In the genomic region with DNA sequence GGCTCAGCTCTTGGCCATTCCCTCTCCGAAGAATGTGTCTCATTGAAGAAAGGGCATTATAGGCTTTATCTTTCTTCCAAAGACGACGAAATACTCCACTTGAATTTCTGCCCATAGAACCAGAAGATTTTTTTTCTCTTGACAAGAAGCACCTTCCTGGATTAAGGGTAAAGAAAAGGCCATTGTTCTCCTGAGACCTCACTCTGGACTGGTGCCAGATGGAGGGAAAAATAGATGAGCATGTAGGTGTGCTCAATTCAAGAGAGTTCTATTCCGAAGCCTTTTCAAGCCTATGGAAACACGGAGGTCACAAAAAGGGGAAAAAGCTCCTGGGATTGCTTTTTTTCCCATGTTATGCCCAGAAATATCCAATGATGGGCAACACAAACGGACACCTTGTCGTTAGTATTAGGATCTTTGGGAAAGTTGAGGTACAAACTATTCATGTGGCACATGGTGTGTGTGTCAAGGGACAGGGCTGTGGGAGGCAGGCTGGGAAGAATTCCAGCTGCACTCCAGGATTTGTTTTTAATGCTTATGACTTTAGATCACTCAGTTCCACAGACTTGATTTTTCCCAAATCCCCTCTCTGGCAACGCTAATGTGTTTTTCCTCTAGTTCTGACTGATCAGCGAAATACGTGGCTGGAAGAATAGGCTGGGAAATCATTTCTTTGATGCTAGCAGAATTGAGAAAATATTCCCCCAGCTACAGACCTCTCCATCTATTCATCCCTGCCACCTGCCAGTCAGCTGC, we compare ENCODE assay signal across 11 cellular contexts.
DNase-seq lines count a peak whose midpoint lies in the region; ATAC-seq and TF ChIP-seq lines count a peak whose summit lies in the region.
"Had no signal": no experiment of that assay in that cellular context is flagged by ENCODE, and none has a peak within 500 bp of the region (broad histone marks: within the 10 kb centered on the region; RNA-seq: fewer than 3 reads in every experiment).

No MANE protein-coding gene starts in this region.

- H3F3A ChIP-seq in smooth muscle cell (ENCODE audit: low read depth): no peaks in the 10 kb centered on the region

- H3K4me3 ChIP-seq in esophagus muscularis mucosa (no peak overlapping the region), smooth muscle cell (no peak overlapping the region)

- no peak overlapping the region for H2AFZ ChIP-seq in smooth muscle cell (ENCODE audit: low read depth)
- H2AFZ ChIP-seq: parathyroid adenoma had no signal

- TF ChIP-seq POLR2A in esophagus muscularis mucosa (IDR thresholded peaks at IDR 0.05; ENCODE audit: low read depth): no peak

- TF ChIP-seq EP300 in esophagus muscularis mucosa (IDR thresholded peaks at IDR 0.05): no peak

- peak; percentile 26 for DNase-seq in HT1080 (ENCODE audit: low read depth)
- peak; percentile 93 for DNase-seq in NCI-H69 (lab: John Stamatoyannopoulos, UW)
- no peak for DNase-seq in esophagus muscularis mucosa (ENCODE audit: extremely low spot score)
- no peak for DNase-seq in smooth muscle cell (lab: John Stamatoyannopoulos, UW; ENCODE audit: unreplicated experiment)
- DNase-seq in activated CD4-positive, alpha-beta T cell treated with anti-CD3 and anti-CD28 coated beads, Interleukin-2, amount 50 U/mL, for 4 hours: no peak
- DNase-seq in stimulated activated CD4-positive, alpha-beta T cell treated with anti-CD3 and anti-CD28 coated beads, Interleukin-15, amount 100 ng/mL, for 24 hours: no peak
- DNase-seq: activated CD4-positive, CD25-positive, alpha-beta regulatory T cell treated with anti-CD3 and anti-CD28 coated beads, Interleukin-2, amount 50 U/mL, for 72 hours had no signal

- H4K20me1 ChIP-seq in smooth muscle cell (ENCODE audit: low read depth): peaks cover 9% of the 10 kb centered on the region

- no peak overlapping the region for H3K9ac ChIP-seq in smooth muscle cell (ENCODE audit: low read depth)
- H3K9ac ChIP-seq: parathyroid adenoma had no signal

- no peak for TF ChIP-seq CTCF in esophagus muscularis mucosa (IDR thresholded peaks at IDR 0.05)
- no peak for TF ChIP-seq CTCF in smooth muscle cell (IDR thresholded peaks at IDR 0.05; ENCODE audit: borderline replicate concordance, insufficient read depth, poor library complexity, severe bottlenecking)

- peak overlapping the region; percentile 58 for H3K4me2 ChIP-seq in smooth muscle cell

- intact Hi-C loops in esophagus muscularis mucosa (cut with DNase I): loop anchor here (5.0 kb wide), 1 partner anchor 74 kb away; no protein-coding TSS in a partner anchor

- no peaks in the 10 kb centered on the region for H3K27me3 ChIP-seq in esophagus muscularis mucosa
- no peaks in the 10 kb centered on the region for H3K27me3 ChIP-seq in smooth muscle cell (ENCODE audit: low read depth)

- H3K27ac ChIP-seq in esophagus muscularis mucosa (replicated peaks in 1 of 4) (peak overlapping the region; percentile 49 to 68 (median 58)), smooth muscle cell (ENCODE audit: low read depth) (peak overlapping the region; percentile 22)
- H3K27ac ChIP-seq: parathyroid adenoma had no signal

- peaks cover 26 to 74% (median 65%) of the 10 kb centered on the region in 4 donors for H3K4me1 ChIP-seq in esophagus muscularis mucosa
- H3K4me1 ChIP-seq in smooth muscle cell (ENCODE audit: low read depth): peaks cover 32% of the 10 kb centered on the region
- H3K4me1 ChIP-seq: parathyroid adenoma had no signal

- ATAC-seq in GM21390 (IDR thresholded peaks at IDR 0.05; ENCODE audit: unreplicated experiment) (no peak), HG03520 (IDR thresholded peaks at IDR 0.05; ENCODE audit: unreplicated experiment) (no peak)
- ATAC-seq: Right ventricle myocardium inferior had no signal

- WGBS in esophagus muscularis mucosa: 46% methylated on average over 10 of the region's 10 CpGs
- WGBS in smooth muscle cell (ENCODE audit: low lambda C conversion rate): 65% methylated on average over 10 of the region's 10 CpGs

- H3K36me3 ChIP-seq in esophagus muscularis mucosa (no peaks in the 10 kb centered on the region), smooth muscle cell (ENCODE audit: low read depth) (no peaks in the 10 kb centered on the region)

- H3K79me2 ChIP-seq in smooth muscle cell (ENCODE audit: low read depth): no peaks in the 10 kb centered on the region

- H3K9me3 ChIP-seq in esophagus muscularis mucosa (no peaks in the 10 kb centered on the region), smooth muscle cell (replicated peaks; ENCODE audit: low read depth) (no peaks in the 10 kb centered on the region)

Comparison
In these comparisons a context has a peak if more than half of its experiments do, and no peak if none do; other contexts are left out.
1. DNase-seq: peak in HT1080 (single experiment) and NCI-H69 (single experiment); none in esophagus muscularis mucosa (single experiment), smooth muscle cell (single experiment), activated CD4-positive, alpha-beta T cell treated with anti-CD3 and anti-CD28 coated beads, Interleukin-2, amount 50 U/mL, for 4 hours (0 of 2) and stimulated activated CD4-positive, alpha-beta T cell treated with anti-CD3 and anti-CD28 coated beads, Interleukin-15, amount 100 ng/mL, for 24 hours (single experiment).